9 cellular contexts compared by ENCODE assay signal in the genomic region with DNA sequence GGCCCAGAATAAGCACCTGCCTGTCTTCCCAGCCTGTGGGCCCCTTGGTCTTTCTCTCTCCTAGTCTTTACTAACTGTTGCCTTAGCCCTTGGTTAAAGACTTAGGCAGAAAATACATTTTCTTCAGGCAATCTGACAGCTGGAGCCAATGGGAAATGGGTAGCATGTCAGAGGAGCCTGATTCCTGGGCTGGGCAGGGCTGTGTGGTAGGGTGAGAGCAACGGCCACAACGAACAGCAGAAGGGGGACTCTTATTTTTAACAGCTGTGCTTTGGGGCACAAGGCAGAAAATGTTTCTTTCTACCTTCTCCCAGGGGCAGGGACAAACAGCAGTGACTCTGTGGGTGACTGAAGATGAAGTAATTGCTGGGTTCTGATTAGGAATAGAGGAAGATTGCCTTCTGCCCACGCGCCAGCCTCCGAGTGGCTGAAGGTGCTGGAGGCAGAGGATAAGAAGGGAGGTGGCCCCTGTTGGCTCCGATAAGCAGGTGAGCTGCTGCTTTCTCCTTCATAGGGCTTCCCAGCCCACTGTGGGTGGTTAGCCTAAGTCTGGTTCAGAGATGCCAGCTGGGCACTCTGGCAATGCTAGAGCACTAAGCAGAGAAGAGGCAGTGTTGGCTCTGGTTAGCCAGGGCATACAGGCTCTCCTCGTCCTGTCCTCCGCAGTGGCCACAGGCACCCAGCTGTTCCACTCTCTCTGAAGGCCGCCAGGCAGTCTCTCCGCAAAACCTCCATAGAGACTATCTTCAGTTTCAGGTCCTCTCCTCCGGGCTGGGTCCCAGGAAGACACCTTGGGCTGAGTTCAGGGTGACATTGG. TPM values are rescaled to one million over a fixed set of nuclear protein-coding genes. Genes with fewer than 3 reads are reported as not detected.
DNase-seq lines count a peak whose midpoint lies in the region; ATAC-seq and TF ChIP-seq lines count a peak whose summit lies in the region.
"Had no signal": no experiment of that assay in that cellular context is flagged by ENCODE, and none has a peak within 500 bp of the region (broad histone marks: within the 10 kb centered on the region; RNA-seq: fewer than 3 reads in every experiment).

No MANE protein-coding gene starts in this region.

- no peaks in the 10 kb centered on the region for H3K36me3 ChIP-seq in CD8-positive, alpha-beta T cell (ENCODE audit: insufficient read depth, low read length)
- H3K36me3 ChIP-seq in spleen = no peaks in the 10 kb centered on the region

- intact Hi-C loops in CD8-positive, alpha-beta T cell (cut with DNase I, micrococcal nuclease) = loop anchor here (2.0 to 10.0 kb wide), 4 partner anchors 117 to 223 kb away; partner anchors contain the start of genes SLC43A3 (in 1 of the 2) and TIMM10 (in 1 of the 2)
- intact Hi-C loops in MCF 10A (cut with micrococcal nuclease) = loop anchor here (5.0 kb wide), 1 partner anchor 874 kb away; no protein-coding TSS in a partner anchor
- intact Hi-C loops in natural killer cell (cut with micrococcal nuclease) = no loop called here
- intact Hi-C loops in spleen (cut with DNase I; ENCODE audit: low total_unique reads) = loop anchor here (10.0 kb wide), 1 partner anchor 303 kb away; no protein-coding TSS in a partner anchor

- POLR2A ChIA-PET in CD8-positive, alpha-beta T cell (lab: Charles Lee) = interaction anchor here (0.6 to 2.0 kb wide), 4 partner anchors 10 to 144 kb away, joined by 3 to 7 read pairs (median 5); partner anchors contain the start of genes CLP1 and UBE2L6
- POLR2A ChIA-PET in MCF 10A (lab: Yijun Ruan, JAX) = interaction anchor here (0.8 to 2.0 kb wide), 3 partner anchors 10 to 323 kb away, joined by 3 to 7 read pairs (median 5); partner anchors contain the start of genes CLP1 and TNKS1BP1

- CTCF ChIA-PET in CD8-positive, alpha-beta T cell (lab: Charles Lee) = interaction anchor here (0.9 to 2.1 kb wide), 6 partner anchors 8 to 312 kb away, joined by 3 to 7 read pairs (median 5); partner anchors contain the start of genes SSRP1 and UBE2L6
- CTCF ChIA-PET in MCF 10A (lab: Yijun Ruan, JAX) = interaction anchor here (0.6 to 2.4 kb wide), 8 partner anchors 7 to 299 kb away, joined by 3 to 12 read pairs (median 4); no protein-coding TSS in a partner anchor

- no peaks in the 10 kb centered on the region for H3K27me3 ChIP-seq in CD8-positive, alpha-beta T cell (ENCODE audit: insufficient read depth, low read length)
- peaks cover 0 to 66% (median 31%) of the 10 kb centered on the region in 7 donors for H3K27me3 ChIP-seq in spleen (replicated peaks in 1 of 7)

- no peak for DNase-seq in CD8-positive, alpha-beta T cell
- DNase-seq in M059J (ENCODE audit: low read depth) = peak; percentile 42
- DNase-seq in MCF 10A (ENCODE audit: unreplicated experiment) = no peak
- no peak for DNase-seq in natural killer cell
- no peak for DNase-seq in NCI-H1694 (lab: John Stamatoyannopoulos, UW)
- no peak for DNase-seq in SKM-1 treated with dmso at 0.1 percent for 144 hours (lab: John Stamatoyannopoulos, UW; ENCODE audit: unreplicated experiment)
- no peak for DNase-seq in spleen

- H3K9me3 Mint-ChIP-seq in CD8-positive, alpha-beta T cell = no peaks in the 10 kb centered on the region
- H3K9me3 Mint-ChIP-seq in MCF 10A (ENCODE audit: unreplicated experiment) = no peaks in the 10 kb centered on the region
- H3K9me3 Mint-ChIP-seq in natural killer cell = no peaks in the 10 kb centered on the region

- TF ChIP-seq CTCF in CD8-positive, alpha-beta T cell (IDR thresholded peaks at IDR 0.05) = no peak
- TF ChIP-seq CTCF in MCF 10A (IDR thresholded peaks at IDR 0.05; ENCODE audit: unreplicated experiment) = no peak
- TF ChIP-seq CTCF in natural killer cell (IDR thresholded peaks at IDR 0.05) = no peak
- no peak for TF ChIP-seq CTCF in spleen (IDR thresholded peaks at IDR 0.05 in 8 of 11, conservative IDR thresholded peaks at IDR 0.05 in 3 of 11)

- no peak for ATAC-seq in CD8-positive, alpha-beta T cell
- ATAC-seq in natural killer cell (no peak), HG02588 (IDR thresholded peaks at IDR 0.05; ENCODE audit: unreplicated experiment) (no peak)
- ATAC-seq: HCT116 had no signal

- no peak overlapping the region for H3K27ac ChIP-seq in CD8-positive, alpha-beta T cell (ENCODE audit: low read depth, low read length)
- peak overlapping the region in 1 of 8 donors; percentile 48 for H3K27ac ChIP-seq in spleen

- BruUV-seq in MCF 10A (replicated peaks; lab: Mats Ljungman, UMichigan) = no TSS peak

- peaks cover 43% of the 10 kb centered on the region for H3K27me3 Mint-ChIP-seq in CD8-positive, alpha-beta T cell (ENCODE audit: low read depth)
- H3K27me3 Mint-ChIP-seq in MCF 10A (ENCODE audit: insufficient read depth, unreplicated experiment) (peaks cover 35% of the 10 kb centered on the region), natural killer cell (ENCODE audit: low read depth in 2 of 2) (peaks cover 42 to 45% of the 10 kb centered on the region in 2 donors)

- H3K4me3 Mint-ChIP-seq in CD8-positive, alpha-beta T cell = peak overlapping the region; percentile 86
- H3K4me3 Mint-ChIP-seq in MCF 10A (ENCODE audit: unreplicated experiment) (peak overlapping the region; percentile 73), natural killer cell (peak overlapping the region; percentile 86)

- H3K4me1 Mint-ChIP-seq in CD8-positive, alpha-beta T cell (ENCODE audit: low read depth) = peaks cover 51% of the 10 kb centered on the region
- peaks cover 34% of the 10 kb centered on the region for H3K4me1 Mint-ChIP-seq in MCF 10A (ENCODE audit: insufficient read depth, unreplicated experiment)
- H3K4me1 Mint-ChIP-seq in natural killer cell = peaks cover 33 to 42% of the 10 kb centered on the region in 2 donors

- TF ChIP-seq POLR2A in spleen (IDR thresholded peaks at IDR 0.05) = no peak

- no peaks in the 10 kb centered on the region for H3K9me3 ChIP-seq in CD8-positive, alpha-beta T cell (ENCODE audit: low read length)
- H3K9me3 ChIP-seq in spleen = no peaks in the 10 kb centered on the region

- peak overlapping the region; percentile 79 for H3K27ac Mint-ChIP-seq in CD8-positive, alpha-beta T cell
- H3K27ac Mint-ChIP-seq in MCF 10A (ENCODE audit: low read depth, unreplicated experiment) = no peak overlapping the region
- H3K27ac Mint-ChIP-seq in natural killer cell = peak overlapping the region; percentile 78 to 87

- no peaks in the 10 kb centered on the region for H3K36me3 Mint-ChIP-seq in CD8-positive, alpha-beta T cell
- peaks cover 6% of the 10 kb centered on the region for H3K36me3 Mint-ChIP-seq in MCF 10A (ENCODE audit: insufficient read depth, unreplicated experiment)
- no peaks in the 10 kb centered on the region for H3K36me3 Mint-ChIP-seq in natural killer cell

- peaks cover 19% of the 10 kb centered on the region for H3K4me1 ChIP-seq in CD8-positive, alpha-beta T cell (ENCODE audit: insufficient read depth, low read length)
- peaks cover 19 to 77% (median 56%) of the 10 kb centered on the region in 6 donors for H3K4me1 ChIP-seq in spleen

- WGBS in spleen, 5 donors = 8 to 17% (median 10%) methylated on average over 9 to 11 of the region's 11 CpGs

- H3K4me3 ChIP-seq in CD8-positive, alpha-beta T cell (ENCODE audit: low read depth, low read length) = no peak overlapping the region
- peak overlapping the region in 4 of 8 donors; percentile 24 to 65 (median 34) for H3K4me3 ChIP-seq in spleen

RNA-seq across cellular contexts. Expression of gene YPEL4, which starts 1.5 kb away (rescaled TPM):
- 1 to 10 TPM; 7.2 to 7.9 TPM for total RNA-seq in CD8-positive, alpha-beta T cell
- total RNA-seq in M059J (2014; rRNA removed; shearing (Covaris generic)) = 0.25 and 0.79 TPM in 2 replicates
- total RNA-seq in MCF 10A (2022) (0.16 TPM in 1 of 2 replicates, not detected in the other), natural killer cell (1 to 10 TPM; 1.2 to 1.3 (median 1.2) TPM), spleen (1 to 10 TPM in 6 of 7 donors, under 1 TPM in 1; 0.63 to 8.3 (median 2.2) TPM)
- 1 to 10 TPM in 1 of 3 donors, under 1 TPM in 2; 0.77 to 2.4 (median 1.00) TPM for polyA plus RNA-seq in spleen

RNA-seq across cellular contexts. Expression of gene CLP1, which starts 9.4 kb away (rescaled TPM):
- 10 to 100 TPM; 22.7 to 27.1 TPM for total RNA-seq in CD8-positive, alpha-beta T cell
- total RNA-seq in M059J (2014; rRNA removed; shearing (Covaris generic)) = 18.4 and 30.7 TPM in 2 replicates
- 8.6 and 9.2 TPM in 2 replicates for total RNA-seq in MCF 10A (2022)
- 10 to 100 TPM; 18.5 to 23.1 (median 22.8) TPM for total RNA-seq in natural killer cell
- 10 to 100 TPM; 10.5 to 21.6 (median 14.6) TPM for total RNA-seq in spleen
- 10 to 100 TPM in 1 of 3 donors, 1 to 10 TPM in 2; 8.3 to 12.2 (median 8.4) TPM for polyA plus RNA-seq in spleen

RNA-seq across cellular contexts. Expression of gene ZDHHC5, which starts 19.7 kb away (rescaled TPM):
- 10 to 100 TPM; 65.0 to 66.7 TPM for total RNA-seq in CD8-positive, alpha-beta T cell
- total RNA-seq in M059J (2014; rRNA removed; shearing (Covaris generic)) = 37.4 and 50.8 TPM in 2 replicates
- total RNA-seq in MCF 10A (2022) (73.8 and 74.6 TPM in 2 replicates), natural killer cell (10 to 100 TPM; 46.1 to 64.0 (median 55.5) TPM), spleen (10 to 100 TPM; 41.5 to 58.0 (median 51.2) TPM)
- 10 to 100 TPM; 14.0 to 16.7 (median 14.2) TPM for polyA plus RNA-seq in spleen

RNA-seq across cellular contexts. Expression of gene SERPING1, which starts 50.7 kb away (rescaled TPM):
- total RNA-seq in CD8-positive, alpha-beta T cell = not detected
- 13.0 and 17.0 TPM in 2 replicates for total RNA-seq in M059J (2014; rRNA removed; shearing (Covaris generic))
- total RNA-seq in MCF 10A (2022) (1.1 TPM in 1 of 2 replicates, not detected in the other), natural killer cell (under 1 TPM in 1 of 3 donors, not detected in 2; 0.50 TPM), spleen (100 to 1,000 TPM; 121 to 364 (median 255) TPM)
- polyA plus RNA-seq in spleen = 100 to 1,000 TPM; 104 to 187 (median 161) TPM
